Comparison of ENCODE assay signal across 12 cellular contexts in genomic region chrX:38563006-38563405, GRCh38. TPM values are rescaled to one million over a fixed set of nuclear protein-coding genes. Genes with fewer than 3 reads are reported as not detected.
DNase-seq lines count a peak whose midpoint lies in the region; ATAC-seq and TF ChIP-seq lines count a peak whose summit lies in the region.
"Had no signal": no experiment of that assay in that cellular context is flagged by ENCODE, and none has a peak within 500 bp of the region (broad histone marks: within the 10 kb centered on the region; RNA-seq: fewer than 3 reads in every experiment).

No MANE protein-coding gene starts in this region.

- no peak overlapping the region for H3K4me2 ChIP-seq in osteoblast (ENCODE audit: insufficient read depth, low read length)

- H3K36me3 ChIP-seq in right atrium auricular region (no peaks in the 10 kb centered on the region), esophagus squamous epithelium (no peaks in the 10 kb centered on the region), osteoblast (ENCODE audit: insufficient read depth, low read length) (no peaks in the 10 kb centered on the region)

- no peak for TF ChIP-seq CTCF in right atrium auricular region (IDR thresholded peaks at IDR 0.05)
- no peak for TF ChIP-seq CTCF in esophagus squamous epithelium (IDR thresholded peaks at IDR 0.05)
- no peak for TF ChIP-seq CTCF in osteoblast (IDR thresholded peaks at IDR 0.05; ENCODE audit: extremely low read depth, low read depth, low read length)

- no peak for TF ChIP-seq POLR2A in esophagus squamous epithelium (IDR thresholded peaks at IDR 0.05)

- intact Hi-C loops in left ventricle myocardium superior (cut with micrococcal nuclease) = no loop called here
- intact Hi-C loops in esophagus squamous epithelium (cut with DNase I) = no loop called here

- DNase-seq in right atrium auricular region (ENCODE audit: low spot score) (no peak), left ventricle myocardium superior (no peak), esophagus squamous epithelium (lab: John Stamatoyannopoulos, UW) (no peak), osteoblast (ENCODE audit: insufficient read length, low spot score, missing footprints) (peak; percentile 22), NCI-H1436 treated with DMSO at 0.1 percent for 48 hours (lab: John Stamatoyannopoulos, UW) (no peak), NCI-H128 (lab: John Stamatoyannopoulos, UW; ENCODE audit: unreplicated experiment) (no peak), DMS79 (lab: John Stamatoyannopoulos, UW) (no peak)
- DNase-seq in stimulated activated CD4-positive, alpha-beta T cell treated with anti-CD3 and anti-CD28 coated beads, Interleukin-15, amount 100 ng/mL, for 24 hours = no peak
- DNase-seq: activated B cell treated with CpG ODN at 0.5 μM for 24 hours, foreskin melanocyte, IMR-90 had no signal

- H3K4me3 ChIP-seq in right atrium auricular region = peak overlapping the region; percentile 55 to 57
- peak overlapping the region; percentile 44 to 68 (median 53) for H3K4me3 ChIP-seq in esophagus squamous epithelium
- H3K4me3 ChIP-seq in osteoblast (ENCODE audit: insufficient read depth, low read length) = no peak overlapping the region

- peak overlapping the region; percentile 6 for H2AFZ ChIP-seq in osteoblast (ENCODE audit: low read length)

- H3K27ac ChIP-seq in right atrium auricular region (peak overlapping the region; percentile 75 to 76), esophagus squamous epithelium (peak overlapping the region in 3 of 4 donors; percentile 57 to 77 (median 66)), osteoblast (ENCODE audit: low read depth, low read length) (no peak overlapping the region)

- H3K27me3 ChIP-seq in right atrium auricular region (no peaks in the 10 kb centered on the region), esophagus squamous epithelium (peaks cover 0 to 4% (median 0%) of the 10 kb centered on the region in 4 donors), osteoblast (ENCODE audit: insufficient read depth, low read length) (peaks cover 22% of the 10 kb centered on the region)

- no peaks in the 10 kb centered on the region for H3K9me3 ChIP-seq in right atrium auricular region
- no peaks in the 10 kb centered on the region for H3K9me3 ChIP-seq in esophagus squamous epithelium
- H3K9me3 ChIP-seq in osteoblast (ENCODE audit: low read depth, low read length) = no peaks in the 10 kb centered on the region

- no peaks in the 10 kb centered on the region for H4K20me1 ChIP-seq in osteoblast (ENCODE audit: insufficient read depth, low read length)

- ATAC-seq in left ventricle myocardium superior = no peak
- ATAC-seq: HCT116 had no signal

- H3K4me1 ChIP-seq in right atrium auricular region = no peaks in the 10 kb centered on the region
- H3K4me1 ChIP-seq in esophagus squamous epithelium = peaks cover 0 to 22% (median 0%) of the 10 kb centered on the region in 3 donors
- peaks cover 3% of the 10 kb centered on the region for H3K4me1 ChIP-seq in osteoblast (ENCODE audit: insufficient read depth, low read length)

- H3K79me2 ChIP-seq in osteoblast (ENCODE audit: insufficient read depth, low read length) = no peaks in the 10 kb centered on the region

- 36 to 47% methylated on average over 6 of the region's 6 CpGs for WGBS in esophagus squamous epithelium, 2 donors

RNA-seq across cellular contexts. Expression of gene TSPAN7, which starts 1.7 kb away (rescaled TPM):
- total RNA-seq in right atrium auricular region (100 to 1,000 TPM; 100 to 134 TPM), left ventricle myocardium superior (20.0 TPM), esophagus squamous epithelium (10 to 100 TPM; 23.9 to 40.0 (median 33.8) TPM), osteoblast (0.29 and 0.36 TPM in 2 replicates)
- total RNA-seq: activated B cell treated with CpG ODN at 0.5 μM for 24 hours, IMR-90 had no signal

Comparison
In these comparisons a context has a peak if more than half of its experiments do, and no peak if none do; other contexts are left out.
1. RNA of gene TSPAN7, which starts 1.7 kb away (total RNA-seq): 100 to 134 TPM in right atrium auricular region, 23.9 to 40.0 TPM in esophagus squamous epithelium and 20.0 TPM in left ventricle myocardium superior (single experiment); 0.29 to 0.36 TPM in osteoblast; every median in the first group is over 10 times any median in the second.